In the genomic region with DNA sequence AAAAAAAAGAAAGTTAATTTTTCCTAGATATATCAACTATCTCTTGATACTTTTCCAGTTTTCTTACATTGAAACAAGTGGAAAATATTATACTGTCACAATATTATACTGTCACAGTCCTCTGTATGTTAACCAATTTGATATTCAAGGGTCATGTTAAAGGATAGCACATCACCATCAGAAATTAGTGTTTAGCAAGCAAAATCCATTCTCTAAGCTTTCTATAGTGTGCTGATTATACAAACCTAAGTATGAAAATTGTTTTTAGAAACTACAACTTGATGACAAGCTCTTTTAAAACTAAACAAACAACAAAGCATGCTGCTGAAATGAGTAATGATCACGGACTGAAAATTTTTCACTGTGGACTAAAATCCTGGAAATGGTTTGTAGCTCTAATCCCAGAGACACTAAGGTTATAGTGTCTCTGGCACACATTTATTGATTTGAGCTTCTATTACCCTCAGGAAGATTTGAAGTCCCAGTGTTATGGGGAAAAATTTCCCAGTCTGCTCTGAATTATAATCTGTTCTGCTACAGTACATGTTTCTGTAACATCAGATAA, we compare ENCODE assay signal across 18 cellular contexts. TPM values are rescaled to one million over a fixed set of nuclear protein-coding genes. Genes with fewer than 3 reads are reported as not detected.
DNase-seq lines count a peak whose midpoint lies in the region; ATAC-seq and TF ChIP-seq lines count a peak whose summit lies in the region.
"Had no signal": no experiment of that assay in that cellular context is flagged by ENCODE, and none has a peak within 500 bp of the region (broad histone marks: within the 10 kb centered on the region; RNA-seq: fewer than 3 reads in every experiment).

No MANE protein-coding gene starts in this region.

- H3K9ac ChIP-seq in IMR-90 (ENCODE audit: low read depth, low read length) (no peak overlapping the region), colonic mucosa (ENCODE audit: low read depth in 2 of 2, low read length in 2 of 2) (peak overlapping the region in 1 of 2 donors; percentile 7)
- H3K9ac ChIP-seq: KMS-11 had no signal

- H3K9me3 ChIP-seq in IMR-90 (ENCODE audit: control insufficient read depth, insufficient read depth, low read length) = no peaks in the 10 kb centered on the region
- no peaks in the 10 kb centered on the region for H3K9me3 ChIP-seq in colonic mucosa

- no peak overlapping the region for H3K4ac ChIP-seq in IMR-90 (ENCODE audit: low read depth, low read length)

- H3K4me3 ChIP-seq in IMR-90 (ENCODE audit: insufficient read depth, low read depth, low read length) (no peak overlapping the region), colonic mucosa (no peak overlapping the region)

- H3K27me3 Mint-ChIP-seq in osteocyte (ENCODE audit: unreplicated experiment) = no peaks in the 10 kb centered on the region
- H3K27me3 Mint-ChIP-seq: IgD-negative memory B cell had no signal

- H3K4me1 Mint-ChIP-seq in osteocyte (ENCODE audit: unreplicated experiment) = peaks cover 10% of the 10 kb centered on the region

- no peak overlapping the region for H2BK120ac ChIP-seq in IMR-90 (ENCODE audit: low read depth, low read length)

- no peak overlapping the region for H2AK5ac ChIP-seq in IMR-90 (ENCODE audit: low read depth, low read length)

- H4K8ac ChIP-seq in IMR-90 (ENCODE audit: low read depth in 2 of 2, low read length in 2 of 2) = no peak overlapping the region

- no peak overlapping the region for H4K5ac ChIP-seq in IMR-90 (ENCODE audit: low read depth, low read length)

- peaks cover 2% of the 10 kb centered on the region; the same call in 1 of the 2 replicates for H3K4me1 ChIP-seq in IMR-90 (ENCODE audit: control insufficient read depth, insufficient read depth, low read length)
- H3K4me1 ChIP-seq in colonic mucosa = peaks cover 4% of the 10 kb centered on the region

- H3K36me3 Mint-ChIP-seq in osteocyte (ENCODE audit: unreplicated experiment) = peaks cover 7% of the 10 kb centered on the region

- H3K23ac ChIP-seq in IMR-90 (ENCODE audit: low read depth, low read length) = no peak overlapping the region

- no peak overlapping the region for H3K4me3 Mint-ChIP-seq in osteocyte (ENCODE audit: unreplicated experiment)
- H3K4me3 Mint-ChIP-seq: IgD-negative memory B cell had no signal

- H3K36me3 ChIP-seq in IMR-90 (ENCODE audit: control insufficient read depth, insufficient read depth, low read length) = peaks cover 28% of the 10 kb centered on the region
- no peaks in the 10 kb centered on the region for H3K36me3 ChIP-seq in colonic mucosa

- no peak overlapping the region for H3K14ac ChIP-seq in IMR-90 (replicated peaks; ENCODE audit: low read depth, low read length)

- ATAC-seq in IMR-90 (ENCODE audit: low read depth) (peak; percentile 24; the same call in 1 of the 2 replicates), HG03565 (IDR thresholded peaks at IDR 0.05; ENCODE audit: unreplicated experiment) (no peak), Right ventricle myocardium superior (ENCODE audit: poor library complexity) (no peak)

- no peak for TF ChIP-seq RAD21 in IMR-90 (IDR thresholded peaks at IDR 0.05; ENCODE audit: low read length)

- no peak overlapping the region for H4K91ac ChIP-seq in IMR-90 (ENCODE audit: insufficient read depth, low read depth, low read length)

- no peak for TF ChIP-seq CTCF in IMR-90 (conservative IDR thresholded peaks at IDR 0.05; ENCODE audit: low read depth, low read length)
- no peak for TF ChIP-seq CTCF in colonic mucosa (IDR thresholded peaks at IDR 0.05)
- no peak for TF ChIP-seq CTCF in osteocyte (IDR thresholded peaks at IDR 0.05)

- no TSS peak for BruUV-seq in IMR-90 (replicated peaks; lab: Mats Ljungman, UMichigan)

- H3K27ac Mint-ChIP-seq in osteocyte (ENCODE audit: unreplicated experiment) = peak overlapping the region; percentile 34
- H3K27ac Mint-ChIP-seq: IgD-negative memory B cell had no signal

- in situ Hi-C loops in IMR-90 (cut with MboI; ENCODE audit: low sequenced_read_pairs) = loop anchor here (10.0 kb wide), 1 partner anchor 82 kb away; a partner anchor contains a TSS

- H3K27ac ChIP-seq in IMR-90 (ENCODE audit: insufficient read depth, low read length) = no peak overlapping the region
- peak overlapping the region; percentile 78 for H3K27ac ChIP-seq in colonic mucosa
- H3K27ac ChIP-seq: 22Rv1, KMS-11 had no signal

- CTCF ChIA-PET in IMR-90 (lab: Yijun Ruan, JAX) = interaction anchor here (0.6 kb wide), 1 partner anchor 395 kb away, joined by 4 read pairs; no protein-coding TSS in a partner anchor

- intact Hi-C loops in IMR-90 (cut with micrococcal nuclease) = loop anchor here (1.0 kb wide), 1 partner anchor 8 kb away; no protein-coding TSS in a partner anchor
- intact Hi-C loops in colonic mucosa (cut with DNase I) = no loop called here
- intact Hi-C loops in Right ventricle myocardium superior (cut with DNase I) = no loop called here

- H3K27me3 ChIP-seq in IMR-90 (ENCODE audit: control insufficient read depth, insufficient read depth, low read length) = no peaks in the 10 kb centered on the region
- no peaks in the 10 kb centered on the region for H3K27me3 ChIP-seq in colonic mucosa

- H2BK15ac ChIP-seq in IMR-90 (ENCODE audit: low read depth, low read length) = no peak overlapping the region

- no peak for TF ChIP-seq POLR2A in IMR-90 (IDR thresholded peaks at IDR 0.05; ENCODE audit: low read depth, low read length)

- H3K18ac ChIP-seq in IMR-90 (ENCODE audit: low read depth, low read length) = no peak overlapping the region

- no peak overlapping the region for H2AFZ ChIP-seq in IMR-90 (replicated peaks; ENCODE audit: low read length, poor library complexity)

- no peaks in the 10 kb centered on the region for H3K9me3 Mint-ChIP-seq in osteocyte (ENCODE audit: unreplicated experiment)
- H3K9me3 Mint-ChIP-seq: IgD-negative memory B cell had no signal

- H3K4me2 ChIP-seq in IMR-90 (ENCODE audit: low read depth, low read length) = no peak overlapping the region
- H3K4me2 ChIP-seq: KMS-11 had no signal

- dilution Hi-C loops in IMR-90 (cut with HindIII; ENCODE audit: low sequenced_read_pairs, unreplicated experiment) = no loop called here

- H4K20me1 ChIP-seq in IMR-90 (ENCODE audit: insufficient read depth, low read length) = peaks cover 19% of the 10 kb centered on the region

- POLR2A ChIA-PET in IMR-90 (lab: Charles Lee; ENCODE audit: unreplicated experiment) = interaction anchor here (1.0 kb wide), 1 partner anchor 13 kb away, joined by 3 read pairs; no protein-coding TSS in a partner anchor

- no peaks in the 10 kb centered on the region; the same call in 1 of the 2 replicates for H3K9me1 ChIP-seq in IMR-90 (ENCODE audit: insufficient read depth, low read length)

- H2BK5ac ChIP-seq in IMR-90 (ENCODE audit: low read depth, low read length, poor library complexity, severe bottlenecking) = no peak overlapping the region

- no peak overlapping the region for H3K56ac ChIP-seq in IMR-90 (ENCODE audit: extremely low read depth, insufficient read depth, low read length)

- H2AK9ac ChIP-seq in IMR-90 (replicated peaks; ENCODE audit: low read depth, low read length, poor library complexity) = no peak overlapping the region

- peaks cover 20 to 56% of the 10 kb centered on the region in 2 experiments for H3K79me1 ChIP-seq in IMR-90 (ENCODE audit: low read depth in 1 of 2, low read length in 2 of 2)

- WGBS in IMR-90 (ENCODE audit: extremely low coverage in 2 of 2, insufficient read length in 1 of 2), 2 experiments = no CpG with 5 or more reads among the region's 1 CpG

- peak; percentile 33 for DNase-seq in DMS53 (lab: John Stamatoyannopoulos, UW)
- DNase-seq in DMS53 treated with DMSO at 0.1 percent for 48 hours (lab: John Stamatoyannopoulos, UW; ENCODE audit: unreplicated experiment) = no peak
- no peak for DNase-seq in IMR-90
- DNase-seq in colonic mucosa = no peak
- DNase-seq in osteocyte (ENCODE audit: extremely low spot score, unreplicated experiment) = no peak
- DNase-seq in Right ventricle myocardium superior = no peak
- no peak for DNase-seq in activated gamma-delta T cell treated with Interleukin-2 at 50 U/mL for 16 hours
- DNase-seq: Calu3, NCI-H1048, NCI-H1417 treated with DMSO at 0.1 percent for 48 hours, NCI-H1694 treated with DMSO at 0.1 percent for 48 hours, NCI-H2171 treated with DMSO at 0.1 percent for 48 hours, NCI-H345, RPMI8226 had no signal

- no peak overlapping the region for H2BK20ac ChIP-seq in IMR-90 (ENCODE audit: low read depth, low read length)

TF ChIP-seq in IMR-90, 13 proteins besides CTCF, POLR2A, EP300 and RAD21 (continues in another document):
- TF ChIP-seq MAFK (IDR thresholded peaks at IDR 0.05; ENCODE audit: low read depth, low read length) = no peak
- TF ChIP-seq NFE2L2 (IDR thresholded peaks at IDR 0.05; ENCODE audit: low read depth, low read length) = no peak
- TF ChIP-seq, protein P1, sequence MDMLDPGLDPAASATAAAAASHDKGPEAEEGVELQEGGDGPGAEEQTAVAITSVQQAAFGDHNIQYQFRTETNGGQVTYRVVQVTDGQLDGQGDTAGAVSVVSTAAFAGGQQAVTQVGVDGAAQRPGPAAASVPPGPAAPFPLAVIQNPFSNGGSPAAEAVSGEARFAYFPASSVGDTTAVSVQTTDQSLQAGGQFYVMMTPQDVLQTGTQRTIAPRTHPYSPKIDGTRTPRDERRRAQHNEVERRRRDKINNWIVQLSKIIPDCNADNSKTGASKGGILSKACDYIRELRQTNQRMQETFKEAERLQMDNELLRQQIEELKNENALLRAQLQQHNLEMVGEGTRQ (IDR thresholded peaks at IDR 0.05; ENCODE audit: low read depth, low read length) = no peak
- TF ChIP-seq, protein P2, sequence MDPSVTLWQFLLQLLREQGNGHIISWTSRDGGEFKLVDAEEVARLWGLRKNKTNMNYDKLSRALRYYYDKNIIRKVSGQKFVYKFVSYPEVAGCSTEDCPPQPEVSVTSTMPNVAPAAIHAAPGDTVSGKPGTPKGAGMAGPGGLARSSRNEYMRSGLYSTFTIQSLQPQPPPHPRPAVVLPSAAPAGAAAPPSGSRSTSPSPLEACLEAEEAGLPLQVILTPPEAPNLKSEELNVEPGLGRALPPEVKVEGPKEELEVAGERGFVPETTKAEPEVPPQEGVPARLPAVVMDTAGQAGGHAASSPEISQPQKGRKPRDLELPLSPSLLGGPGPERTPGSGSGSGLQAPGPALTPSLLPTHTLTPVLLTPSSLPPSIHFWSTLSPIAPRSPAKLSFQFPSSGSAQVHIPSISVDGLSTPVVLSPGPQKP (IDR thresholded peaks at IDR 0.05; ENCODE audit: borderline replicate concordance, low read depth, low read length) = no peak
- no peak for TF ChIP-seq CHD1 (IDR thresholded peaks at IDR 0.05; ENCODE audit: low read depth, low read length)
- no peak for TF ChIP-seq CEBPB (IDR thresholded peaks at IDR 0.05; ENCODE audit: low read depth, low read length)
- no peak for TF ChIP-seq FOS (IDR thresholded peaks at IDR 0.05; ENCODE audit: low read depth, low read length)
- no peak for TF ChIP-seq SMC3 (IDR thresholded peaks at IDR 0.05; ENCODE audit: low read depth, low read length)
- TF ChIP-seq RCOR1 (IDR thresholded peaks at IDR 0.05; ENCODE audit: insufficient replicate concordance, low read length) = no peak

RNA-seq across cellular contexts. Expression of a gene that starts 9.7 kb away (rescaled TPM):
- total RNA-seq in IMR-90 (2012; rRNA removed) (10.8 and 21.7 TPM in 2 replicates), colonic mucosa (10 to 100 TPM; 35.3 to 60.9 TPM), osteocyte (17.8 and 18.6 TPM in 2 replicates), Right ventricle myocardium superior (14.3 TPM)
- polyA plus RNA-seq in IMR-90 (2012; rRNA removed) = 23.5 and 26.2 TPM in 2 replicates
- 22.6 and 25.0 TPM in 2 replicates for polyA plus RNA-seq in IMR-90 (2012; cell fraction: cytosol; rRNA removed)
- polyA plus RNA-seq in IMR-90 (2012; cell fraction: nucleus; rRNA removed; ENCODE audit: low replicate concordance) = 5.9 and 8.7 TPM in 2 replicates
